Comparison of ENCODE assay signal across 5 cellular contexts in the genomic region with DNA sequence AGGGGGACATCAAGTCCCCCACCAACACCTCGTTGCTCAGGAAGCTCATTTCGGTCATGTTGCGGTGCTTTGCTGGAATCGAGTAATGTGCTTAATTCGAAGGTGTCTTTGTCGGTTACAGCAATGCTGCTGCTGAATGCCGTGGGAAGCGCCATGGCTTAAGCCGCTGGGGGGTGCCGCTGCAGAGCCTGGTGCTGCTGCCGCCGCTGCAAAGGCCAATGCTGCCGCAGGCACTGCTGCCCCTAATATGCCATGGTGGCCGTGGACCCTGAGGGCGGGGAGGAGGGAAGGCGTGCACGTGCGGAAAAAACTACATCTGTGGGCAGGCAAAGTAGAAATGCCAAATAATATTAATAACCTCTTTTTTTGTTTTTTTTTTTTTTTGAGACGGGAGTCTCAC. TPM values are rescaled to one million over a fixed set of nuclear protein-coding genes. Genes with fewer than 3 reads are reported as not detected.
DNase-seq lines count a peak whose midpoint lies in the region; ATAC-seq and TF ChIP-seq lines count a peak whose summit lies in the region.
"Not testable (repeated sequence)": the region's sequence is repeated elsewhere in the genome, so short reads cannot be mapped to it uniquely, and the experiment has no call there.

No MANE protein-coding gene starts in this region.

- TF ChIP-seq POLR2A in esophagus muscularis mucosa (IDR thresholded peaks at IDR 0.05; ENCODE audit: low read depth), result not testable (repeated sequence)

- CTCF ChIA-PET in activated CD4-positive, alpha-beta T cell treated with anti-CD3 and anti-CD28 coated beads, Interleukin-2, amount 10 ng/mL, durations not matched to agents 7 days and 5 days (lab: Charles Lee); activated naive CD4-positive, alpha-beta T cell treated with anti-CD3 and anti-CD28 coated beads, Interleukin-2, amount 10 ng/mL, durations not matched to agents 7 days and 5 days (lab: Charles Lee): not testable (repeated sequence)

- intact Hi-C loops in esophagus muscularis mucosa (cut with DNase I), result not testable (repeated sequence)

- TF ChIP-seq EP300 in esophagus muscularis mucosa (IDR thresholded peaks at IDR 0.05), result not testable (repeated sequence)

- not testable (repeated sequence) for H3K4me3 Mint-ChIP-seq in activated CD4-positive, alpha-beta T cell treated with anti-CD3 and anti-CD28 coated beads, Interleukin-2, amount 10 ng/mL, durations not matched to agents 7 days and 5 days; activated naive CD4-positive, alpha-beta T cell treated with anti-CD3 and anti-CD28 coated beads, Interleukin-2, amount 10 ng/mL, durations not matched to agents 7 days and 5 days; naive thymus-derived CD8-positive, alpha-beta T cell; stimulated activated effector memory CD8-positive, alpha-beta T cell treated with anti-CD3 and anti-CD28 coated beads, Interleukin-12 subunit alpha, Interleukin-12 subunit beta, amount 100 ng/mL, for 72 hours

- peak overlapping the region; percentile 50 for H3K27ac Mint-ChIP-seq in activated CD4-positive, alpha-beta T cell treated with anti-CD3 and anti-CD28 coated beads, Interleukin-2, amount 10 ng/mL, durations not matched to agents 7 days and 5 days
- peak overlapping the region; percentile 43 for H3K27ac Mint-ChIP-seq in activated naive CD4-positive, alpha-beta T cell treated with anti-CD3 and anti-CD28 coated beads, Interleukin-2, amount 10 ng/mL, durations not matched to agents 7 days and 5 days
- peak overlapping the region in 8 of 10 donors; percentile 13 to 87 (median 54) for H3K27ac Mint-ChIP-seq in naive thymus-derived CD8-positive, alpha-beta T cell
- peak overlapping the region; percentile 12 for H3K27ac Mint-ChIP-seq in stimulated activated effector memory CD8-positive, alpha-beta T cell treated with anti-CD3 and anti-CD28 coated beads, Interleukin-12 subunit alpha, Interleukin-12 subunit beta, amount 100 ng/mL, for 72 hours

- H3K36me3 Mint-ChIP-seq in activated CD4-positive, alpha-beta T cell treated with anti-CD3 and anti-CD28 coated beads, Interleukin-2, amount 10 ng/mL, durations not matched to agents 7 days and 5 days (ENCODE audit: low read depth), result peaks cover 54% of the 10 kb centered on the region
- H3K36me3 Mint-ChIP-seq in activated naive CD4-positive, alpha-beta T cell treated with anti-CD3 and anti-CD28 coated beads, Interleukin-2, amount 10 ng/mL, durations not matched to agents 7 days and 5 days, result peaks cover 51% of the 10 kb centered on the region
- peaks cover 3 to 17% (median 8%) of the 10 kb centered on the region in 3 donors for H3K36me3 Mint-ChIP-seq in naive thymus-derived CD8-positive, alpha-beta T cell
- not testable (repeated sequence) for H3K36me3 Mint-ChIP-seq in stimulated activated effector memory CD8-positive, alpha-beta T cell treated with anti-CD3 and anti-CD28 coated beads, Interleukin-12 subunit alpha, Interleukin-12 subunit beta, amount 100 ng/mL, for 72 hours

- TF ChIP-seq CTCF in esophagus muscularis mucosa (IDR thresholded peaks at IDR 0.05), result not testable (repeated sequence)

- POLR2A ChIA-PET in activated CD4-positive, alpha-beta T cell treated with anti-CD3 and anti-CD28 coated beads, Interleukin-2, amount 10 ng/mL, durations not matched to agents 7 days and 5 days (lab: Charles Lee); naive thymus-derived CD8-positive, alpha-beta T cell (lab: Charles Lee): not testable (repeated sequence)

- not testable (repeated sequence) for H3K4me3 ChIP-seq in esophagus muscularis mucosa

- H3K36me3 ChIP-seq in esophagus muscularis mucosa, result not testable (repeated sequence)

- not testable (repeated sequence) for H3K27me3 Mint-ChIP-seq in activated CD4-positive, alpha-beta T cell treated with anti-CD3 and anti-CD28 coated beads, Interleukin-2, amount 10 ng/mL, durations not matched to agents 7 days and 5 days; activated naive CD4-positive, alpha-beta T cell treated with anti-CD3 and anti-CD28 coated beads, Interleukin-2, amount 10 ng/mL, durations not matched to agents 7 days and 5 days; naive thymus-derived CD8-positive, alpha-beta T cell

- not testable (repeated sequence) for H3K9me3 ChIP-seq in esophagus muscularis mucosa

- ATAC-seq in naive thymus-derived CD8-positive, alpha-beta T cell; stimulated activated effector memory CD8-positive, alpha-beta T cell treated with anti-CD3 and anti-CD28 coated beads, Interleukin-12 subunit alpha, Interleukin-12 subunit beta, amount 100 ng/mL, for 72 hours: not testable (repeated sequence)

- H3K4me1 ChIP-seq in esophagus muscularis mucosa, result not testable (repeated sequence)

- H3K27ac ChIP-seq in esophagus muscularis mucosa (replicated peaks in 1 of 4), result not testable (repeated sequence)

- H3K9me3 Mint-ChIP-seq in activated CD4-positive, alpha-beta T cell treated with anti-CD3 and anti-CD28 coated beads, Interleukin-2, amount 10 ng/mL, durations not matched to agents 7 days and 5 days; activated naive CD4-positive, alpha-beta T cell treated with anti-CD3 and anti-CD28 coated beads, Interleukin-2, amount 10 ng/mL, durations not matched to agents 7 days and 5 days; naive thymus-derived CD8-positive, alpha-beta T cell; stimulated activated effector memory CD8-positive, alpha-beta T cell treated with anti-CD3 and anti-CD28 coated beads, Interleukin-12 subunit alpha, Interleukin-12 subunit beta, amount 100 ng/mL, for 72 hours: not testable (repeated sequence)

- peaks cover 28% of the 10 kb centered on the region for H3K4me1 Mint-ChIP-seq in activated CD4-positive, alpha-beta T cell treated with anti-CD3 and anti-CD28 coated beads, Interleukin-2, amount 10 ng/mL, durations not matched to agents 7 days and 5 days
- peaks cover 45% of the 10 kb centered on the region for H3K4me1 Mint-ChIP-seq in activated naive CD4-positive, alpha-beta T cell treated with anti-CD3 and anti-CD28 coated beads, Interleukin-2, amount 10 ng/mL, durations not matched to agents 7 days and 5 days
- H3K4me1 Mint-ChIP-seq in naive thymus-derived CD8-positive, alpha-beta T cell, result peaks cover 19 to 48% (median 29%) of the 10 kb centered on the region in 4 donors
- peaks cover 24% of the 10 kb centered on the region for H3K4me1 Mint-ChIP-seq in stimulated activated effector memory CD8-positive, alpha-beta T cell treated with anti-CD3 and anti-CD28 coated beads, Interleukin-12 subunit alpha, Interleukin-12 subunit beta, amount 100 ng/mL, for 72 hours

- not testable (repeated sequence) for H3K27me3 ChIP-seq in esophagus muscularis mucosa

- 89% methylated on average over 19 of the region's 19 CpGs for WGBS in esophagus muscularis mucosa

- DNase-seq in activated CD4-positive, alpha-beta T cell treated with anti-CD3 and anti-CD28 coated beads, Interleukin-2, amount 10 ng/mL, durations not matched to agents 7 days and 5 days; activated naive CD4-positive, alpha-beta T cell treated with anti-CD3 and anti-CD28 coated beads, Interleukin-2, amount 10 ng/mL, durations not matched to agents 7 days and 5 days; naive thymus-derived CD8-positive, alpha-beta T cell; stimulated activated effector memory CD8-positive, alpha-beta T cell treated with anti-CD3 and anti-CD28 coated beads, Interleukin-12 subunit alpha, Interleukin-12 subunit beta, amount 100 ng/mL, for 72 hours (ENCODE audit: low spot score in 2 of 2): not testable (repeated sequence)
- peak; percentile 24 for DNase-seq in esophagus muscularis mucosa (ENCODE audit: extremely low spot score)

RNA-seq across cellular contexts. Expression of a gene that starts 13.5 kb away (rescaled TPM):
- total RNA-seq in activated CD4-positive, alpha-beta T cell treated with anti-CD3 and anti-CD28 coated beads, Interleukin-2, amount 10 ng/mL, durations not matched to agents 7 days and 5 days, result 100 to 1,000 TPM; 121 to 129 TPM
- 1 to 10 TPM; 2.1 to 8.1 (median 4.8) TPM for total RNA-seq in esophagus muscularis mucosa
- 10 to 100 TPM; 46.1 to 46.4 TPM for total RNA-seq in naive thymus-derived CD8-positive, alpha-beta T cell
- 10 to 100 TPM in 2 of 3 donors, 1 to 10 TPM in 1; 4.9 to 29.4 (median 10.5) TPM for polyA plus RNA-seq in naive thymus-derived CD8-positive, alpha-beta T cell

RNA-seq across cellular contexts. Expression of a gene that starts 38.4 kb away (rescaled TPM):
- total RNA-seq in activated CD4-positive, alpha-beta T cell treated with anti-CD3 and anti-CD28 coated beads, Interleukin-2, amount 10 ng/mL, durations not matched to agents 7 days and 5 days, result 100 to 1,000 TPM; 319 to 399 TPM
- total RNA-seq in esophagus muscularis mucosa, result 10 to 100 TPM in 3 of 4 donors, 1 to 10 TPM in 1; 9.1 to 16.2 (median 12.4) TPM
- 100 to 1,000 TPM; 111 to 122 TPM for total RNA-seq in naive thymus-derived CD8-positive, alpha-beta T cell
- polyA plus RNA-seq in naive thymus-derived CD8-positive, alpha-beta T cell, result 1 to 10 TPM; 6.6 to 9.7 (median 8.2) TPM

Comparison
In these comparisons a context has a peak if more than half of its experiments do, and no peak if none do; other contexts are left out.
1. RNA of a gene that starts 13.5 kb away (total RNA-seq): 121 to 129 TPM in activated CD4-positive, alpha-beta T cell treated with anti-CD3 and anti-CD28 coated beads, Interleukin-2, amount 10 ng/mL, durations not matched to agents 7 days and 5 days and 46.1 to 46.4 TPM in naive thymus-derived CD8-positive, alpha-beta T cell; 2.1 to 8.1 TPM in esophagus muscularis mucosa; every median in the first group is over 4 times any median in the second.
2. RNA of a gene that starts 38.4 kb away (total RNA-seq): 319 to 399 TPM in activated CD4-positive, alpha-beta T cell treated with anti-CD3 and anti-CD28 coated beads, Interleukin-2, amount 10 ng/mL, durations not matched to agents 7 days and 5 days and 111 to 122 TPM in naive thymus-derived CD8-positive, alpha-beta T cell; 9.1 to 16.2 TPM in esophagus muscularis mucosa; every median in the first group is over 4 times any median in the second.
3. Peak in every context shown above with its lines, with median percentiles within 50 percentile points of each other: H3K27ac Mint-ChIP-seq.